Comparison of ENCODE assay signal across 18 cellular contexts in the genomic region with DNA sequence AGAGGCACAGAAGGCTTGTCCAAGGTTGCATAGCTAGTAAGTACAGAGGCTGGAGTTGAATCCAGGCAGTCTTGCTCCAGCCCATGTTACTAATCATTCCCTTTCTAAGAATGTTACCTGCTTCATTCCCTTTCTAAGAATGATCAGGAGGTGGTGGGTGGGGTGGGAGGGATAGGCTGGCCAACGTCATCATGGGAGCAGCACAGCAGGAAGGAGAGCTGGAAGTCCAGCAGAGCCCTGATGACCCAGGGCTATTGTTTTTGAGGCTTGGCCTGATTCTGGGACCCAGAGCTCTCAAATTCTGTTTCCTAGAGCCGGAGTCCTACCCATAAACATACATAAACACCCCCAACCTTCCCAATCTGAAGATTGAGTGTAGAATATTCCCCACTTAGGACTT. TPM values are rescaled to one million over a fixed set of nuclear protein-coding genes. Genes with fewer than 3 reads are reported as not detected.
DNase-seq lines count a peak whose midpoint lies in the region; ATAC-seq and TF ChIP-seq lines count a peak whose summit lies in the region.
"Had no signal": no experiment of that assay in that cellular context is flagged by ENCODE, and none has a peak within 500 bp of the region (broad histone marks: within the 10 kb centered on the region; RNA-seq: fewer than 3 reads in every experiment).

No MANE protein-coding gene starts in this region.

- no peaks in the 10 kb centered on the region for H3K36me3 ChIP-seq in heart right ventricle
- no peaks in the 10 kb centered on the region for H3K36me3 ChIP-seq in esophagus squamous epithelium
- H3K36me3 ChIP-seq: BLaER1 treated with 17β-estradiol and CSF1 and Interleukin-3, amounts not matched to agents 10 nM and 100 nM had no signal

- H3K27me3 ChIP-seq in heart right ventricle = no peaks in the 10 kb centered on the region
- no peaks in the 10 kb centered on the region for H3K27me3 ChIP-seq in foreskin keratinocyte
- H3K27me3 ChIP-seq in esophagus squamous epithelium = no peaks in the 10 kb centered on the region
- H3K27me3 ChIP-seq: BLaER1 treated with 17β-estradiol and CSF1 and Interleukin-3, amounts not matched to agents 10 nM and 100 nM had no signal

- DNase-seq in heart right ventricle = no peak
- DNase-seq in left cardiac atrium = no peak
- DNase-seq in dermis blood vessel endothelial cell = peak; percentile 92
- peak; percentile 79 to 87 for DNase-seq in lung microvascular endothelial cell (ENCODE audit: low read depth in 2 of 2)
- DNase-seq in renal cortical epithelial cell (ENCODE audit: low read depth) = peak; percentile 36
- DNase-seq in foreskin keratinocyte = no peak
- no peak for DNase-seq in stimulated activated CD8-positive, alpha-beta memory T cell treated with anti-CD3 and anti-CD28 coated beads, Interleukin-4, amount 100 ng/mL, for 48 hours
- DNase-seq in esophagus squamous epithelium (lab: John Stamatoyannopoulos, UW) = no peak
- DNase-seq: CD8-positive, alpha-beta T cell; COR-L47; DMS 273 treated with DMSO at 0.1 percent for 48 hours; DMS53; DND-41; EL; GOT3; H9 had no signal

- H3K27ac ChIP-seq in heart right ventricle (peak overlapping the region in 8 of 10 donors; percentile 32 to 71 (median 65)), foreskin keratinocyte (no peak overlapping the region), esophagus squamous epithelium (no peak overlapping the region)
- H3K27ac ChIP-seq: BLaER1 treated with 17β-estradiol and CSF1 and Interleukin-3, amounts not matched to agents 10 nM and 100 nM had no signal

- no peak overlapping the region for H3K4me3 ChIP-seq in heart right ventricle
- H3K4me3 ChIP-seq in esophagus squamous epithelium = no peak overlapping the region
- H3K4me3 ChIP-seq: BLaER1 treated with 17β-estradiol and CSF1 and Interleukin-3, amounts not matched to agents 10 nM and 100 nM; GM12878 had no signal

- TF ChIP-seq CTCF in heart right ventricle (IDR thresholded peaks at IDR 0.05) (no peak), foreskin keratinocyte (conservative IDR thresholded peaks at IDR 0.05) (no peak), esophagus squamous epithelium (IDR thresholded peaks at IDR 0.05) (no peak)

- H3K4me1 ChIP-seq in heart right ventricle (peaks cover 0 to 91% (median 59%) of the 10 kb centered on the region in 9 donors), foreskin keratinocyte (peaks cover 3% of the 10 kb centered on the region), esophagus squamous epithelium (peaks cover 9 to 37% (median 24%) of the 10 kb centered on the region in 3 donors)

- H3K9me3 ChIP-seq in heart right ventricle (no peaks in the 10 kb centered on the region), esophagus squamous epithelium (no peaks in the 10 kb centered on the region)
- H3K9me3 ChIP-seq: BLaER1 treated with 17β-estradiol and CSF1 and Interleukin-3, amounts not matched to agents 10 nM and 100 nM had no signal

- WGBS in heart right ventricle, 2 donors = 65 to 77% methylated on average over 2 of the region's 2 CpGs
- 80 to 83% methylated on average over 2 of the region's 2 CpGs for WGBS in esophagus squamous epithelium, 2 donors

- ATAC-seq in heart right ventricle (peak in 6 of 8 donors; percentile 16 to 80 (median 58)), left cardiac atrium (no peak), foreskin keratinocyte (no peak)
- ATAC-seq: CD8-positive, alpha-beta T cell; GM12878 had no signal

- intact Hi-C loops in heart right ventricle (cut with DNase I) (loop anchor here in 1 of 10 donors (5.0 kb wide), 1 partner anchor 47 kb away; no protein-coding TSS in a partner anchor), left cardiac atrium (cut with DNase I) (loop anchor here in 1 of 2 donors (10.0 kb wide), 1 partner anchor 104 kb away; no protein-coding TSS in a partner anchor), esophagus squamous epithelium (cut with DNase I) (no loop called here)

- TF ChIP-seq POLR2A in esophagus squamous epithelium (IDR thresholded peaks at IDR 0.05) = no peak

RNA-seq across cellular contexts. Expression of a gene that starts 11.8 kb away (rescaled TPM):
- total RNA-seq in heart right ventricle (10 to 100 TPM in 6 of 10 donors, 1 to 10 TPM in 4; 6.3 to 26.2 (median 12.3) TPM), left cardiac atrium (10 to 100 TPM; 30.8 to 44.1 TPM), dermis blood vessel endothelial cell (19.6 and 21.1 TPM in 2 replicates), lung microvascular endothelial cell (4.2 and 5.2 TPM in 2 replicates), renal cortical epithelial cell (39.2 and 51.3 TPM in 2 replicates), foreskin keratinocyte (1.8 and 1.9 TPM in 2 replicates), esophagus squamous epithelium (10 to 100 TPM in 3 of 4 donors, 1 to 10 TPM in 1; 7.6 to 34.8 (median 15.9) TPM)
- polyA plus RNA-seq in heart right ventricle (10 to 100 TPM; 11.5 to 15.1 TPM), foreskin keratinocyte (1.2 TPM in 2 replicates)

Comparison
In these comparisons a context has a peak if more than half of its experiments do, and no peak if none do; other contexts are left out.
1. ATAC-seq: peak in heart right ventricle (6 of 8); none in left cardiac atrium (0 of 2) and foreskin keratinocyte (single experiment).
2. DNase-seq: peak in dermis blood vessel endothelial cell (single experiment), lung microvascular endothelial cell (2 of 2) and renal cortical epithelial cell (single experiment); none in heart right ventricle (0 of 2), left cardiac atrium (single experiment), foreskin keratinocyte (0 of 2), stimulated activated CD8-positive, alpha-beta memory T cell treated with anti-CD3 and anti-CD28 coated beads, Interleukin-4, amount 100 ng/mL, for 48 hours (single experiment) and esophagus squamous epithelium (single experiment).
3. H3K27ac ChIP-seq: peak in heart right ventricle (8 of 10); none in foreskin keratinocyte (single experiment) and esophagus squamous epithelium (0 of 4).